19 cellular contexts compared by ENCODE assay signal in genomic region chr15:93709708-93710107, GRCh38.
"Had no signal": no experiment of that assay in that cellular context is flagged by ENCODE, and none has a peak within 500 bp of the region (broad histone marks: within the 10 kb centered on the region; RNA-seq: fewer than 3 reads in every experiment).

No MANE protein-coding gene starts in this region.

- H2AFZ ChIP-seq: parathyroid adenoma had no signal

- H3K9me3 ChIP-seq: esophagus muscularis mucosa, mucosa of descending colon, spleen, testis, tibial artery had no signal

- H3K27ac ChIP-seq: coronary artery, esophagus muscularis mucosa, parathyroid adenoma, skin epidermis, spleen, testis, tibial artery had no signal

- H3K36me3 ChIP-seq: esophagus muscularis mucosa, spleen, tibial artery had no signal

- H3K4me3 ChIP-seq: coronary artery, esophagus muscularis mucosa, lung, mucosa of descending colon, skin epidermis, spleen, testis, tibial artery had no signal

- H3K4me1 ChIP-seq: parathyroid adenoma, spleen, testis, tibial artery had no signal

- H3K9ac ChIP-seq: parathyroid adenoma had no signal

- H3K27me3 ChIP-seq: esophagus muscularis mucosa, spleen, testis, tibial artery had no signal

- ATAC-seq: effector memory CD8-positive, alpha-beta T cell; left lobe of liver; mucosa of descending colon; natural killer cell treated with Interleukin-12 subunit alpha and Interleukin-12 subunit beta and Interleukin-15 and Interleukin-18, amount 100 ng/mL, for 72 hours; right cardiac atrium; stimulated activated memory B cell treated with anti-CD40 and anti-IgM and Interleukin-4, amounts not matched to agents 10 μg/mL and 1 μg/mL and 100 μg/mL, for 72 hours; stimulated activated naive CD8-positive, alpha-beta T cell treated with anti-CD3 and anti-CD28 coated beads, Interleukin-15, Interleukin-2, amounts not matched to agents 100 U/mL and 50 U/mL, for 24 hours had no signal

- DNase-seq: effector memory CD8-positive, alpha-beta T cell; mesenchymal stem cell; mucosa of descending colon; naive B cell; right cardiac atrium; spleen; stimulated activated CD4-positive, alpha-beta T cell treated with anti-CD3 and anti-CD28 coated beads, Interleukin-4, amount 100 ng/mL, for 4 hours; stimulated activated naive CD8-positive, alpha-beta T cell treated with anti-CD3 and anti-CD28 coated beads, Interleukin-15, Interleukin-2, amounts not matched to agents 100 U/mL and 50 U/mL, for 24 hours; substantia nigra; testis; tibial artery had no signal
